8 cellular contexts compared by ENCODE assay signal in genomic region chr14:74881425-74882102, GRCh38. TPM values are rescaled to one million over a fixed set of nuclear protein-coding genes. Genes with fewer than 3 reads are reported as not detected.
A peak's percentile ranks its signal among the peaks of the same experiment; 100 is the strongest.
DNase-seq lines count a peak whose midpoint lies in the region; ATAC-seq and TF ChIP-seq lines count a peak whose summit lies in the region.

TSS of gene DLST (plus strand) at chr14:74881916. CDS start at chr14:74881954, 38 bp downstream.

- H3K79me1 ChIP-seq in IMR-90 (ENCODE audit: low read depth in 1 of 2, low read length in 2 of 2): peaks cover 4 to 49% of the 10 kb centered on the region in 2 experiments; a peak in 3 of 4 replicates

- H3K9ac ChIP-seq in IMR-90 (ENCODE audit: low read depth, low read length): peak within 1 kb of the TSS; percentile 79

- H4K20me1 ChIP-seq in IMR-90 (ENCODE audit: insufficient read depth, low read length): peaks cover 45% of the 10 kb centered on the region

- peak; percentile 87 for ATAC-seq in GM21528 (IDR thresholded peaks at IDR 0.05; ENCODE audit: low FRiP score, unreplicated experiment)
- peak; percentile 87 for ATAC-seq in IMR-90 (ENCODE audit: low read depth)
- peak; percentile 99 for ATAC-seq in mucosa of descending colon

- peak within 1 kb of the TSS; percentile 99 for H3K4me2 ChIP-seq in IMR-90 (ENCODE audit: low read depth, low read length)

- no TSS peak for BruUV-seq in IMR-90 (replicated peaks; lab: Mats Ljungman, UMichigan)

- peak within 1 kb of the TSS; percentile 94 for H3K4me3 ChIP-seq in IMR-90 (ENCODE audit: insufficient read depth, low read depth, low read length)
- peak within 1 kb of the TSS; percentile 76 for H3K4me3 ChIP-seq in mucosa of descending colon

- POLR2A ChIA-PET in IMR-90 (lab: Charles Lee; ENCODE audit: unreplicated experiment): interaction anchor here (0.6 kb wide), 1 partner anchor 10 kb away, joined by 3 read pairs; no protein-coding TSS in a partner anchor

- peak within 1 kb of the TSS; percentile 99 for H2AFZ ChIP-seq in IMR-90 (replicated peaks; ENCODE audit: low read length, poor library complexity)

- peak within 1 kb of the TSS; percentile 93 to 99 for H4K8ac ChIP-seq in IMR-90 (ENCODE audit: low read depth in 2 of 2, low read length in 2 of 2)

- in situ Hi-C loops in IMR-90 (cut with MboI; ENCODE audit: low sequenced_read_pairs): no loop called here

- H3K27ac ChIP-seq in IMR-90 (ENCODE audit: insufficient read depth, low read length): peak within 1 kb of the TSS; percentile 89
- peak within 1 kb of the TSS; percentile 95 for H3K27ac ChIP-seq in epithelial cell of prostate

- H3K36me3 ChIP-seq in IMR-90 (ENCODE audit: control insufficient read depth, insufficient read depth, low read length) (no peaks in the 10 kb centered on the region; the same call in 1 of the 2 replicates), mucosa of descending colon (ENCODE audit: low read depth) (no peaks in the 10 kb centered on the region)

- DNase-seq in DMS114 treated with DMSO at 0.1 percent for 48 hours (lab: John Stamatoyannopoulos, UW; ENCODE audit: unreplicated experiment) (peak; percentile 63), IMR-90 (peak; percentile 84), OCI-M2 (lab: John Stamatoyannopoulos, UW; ENCODE audit: unreplicated experiment) (peak; percentile 76), activated T-cell treated with anti-CD3 and anti-CD28 coated beads for 4 hours (peak; percentile 74), epithelial cell of prostate (ENCODE audit: low read depth, low spot score) (no peak), mucosa of descending colon (peak; percentile 89 to 94 (median 93))
- DNase-seq in stimulated activated CD8-positive, alpha-beta memory T cell treated with anti-CD3 and anti-CD28 coated beads, Interleukin-4, amount 100 ng/mL, for 4 hours (ENCODE audit: low read depth in 2 of 2, low spot score in 1 of 2): peak; percentile 68 to 70

- H3K4me1 ChIP-seq in IMR-90 (ENCODE audit: control insufficient read depth, insufficient read depth, low read length) (peaks cover 21% of the 10 kb centered on the region), mucosa of descending colon (ENCODE audit: low read depth) (peaks cover 19% of the 10 kb centered on the region)

- H3K56ac ChIP-seq in IMR-90 (ENCODE audit: extremely low read depth, insufficient read depth, low read length): peak within 1 kb of the TSS; percentile 69

- peak within 1 kb of the TSS; percentile 98 for H3K23ac ChIP-seq in IMR-90 (ENCODE audit: low read depth, low read length)

- TF ChIP-seq CTCF in IMR-90 (conservative IDR thresholded peaks at IDR 0.05; ENCODE audit: low read depth, low read length): no peak
- TF ChIP-seq CTCF in mucosa of descending colon (IDR thresholded peaks at IDR 0.05): no peak

- peak within 1 kb of the TSS; percentile 95 for H2AK9ac ChIP-seq in IMR-90 (replicated peaks; ENCODE audit: low read depth, low read length, poor library complexity)

- WGBS in IMR-90 (ENCODE audit: extremely low coverage in 2 of 2, insufficient read length in 1 of 2), 2 experiments: 1% methylated on average over 25 of the region's 53 CpGs; no CpG with 5 or more reads in 1 of the 2 experiments

- H2BK15ac ChIP-seq in IMR-90 (ENCODE audit: low read depth, low read length): peak within 1 kb of the TSS; percentile 31; the same call in 2 of the 3 replicates

- peak within 1 kb of the TSS; percentile 94 for H4K91ac ChIP-seq in IMR-90 (ENCODE audit: insufficient read depth, low read depth, low read length)

- H3K14ac ChIP-seq in IMR-90 (replicated peaks; ENCODE audit: low read depth, low read length): peak within 1 kb of the TSS; percentile 99

- CTCF ChIA-PET in IMR-90 (lab: Yijun Ruan, JAX): interaction anchor here (0.9 to 2.6 kb wide), 2 partner anchors 10 to 21 kb away, joined by 8 to 10 read pairs; no protein-coding TSS in a partner anchor

- H2BK120ac ChIP-seq in IMR-90 (ENCODE audit: low read depth, low read length): peak within 1 kb of the TSS; percentile 84

- TF ChIP-seq RAD21 in IMR-90 (IDR thresholded peaks at IDR 0.05; ENCODE audit: low read length): no peak

- peak within 1 kb of the TSS; percentile 87 for H2BK5ac ChIP-seq in IMR-90 (ENCODE audit: low read depth, low read length, poor library complexity, severe bottlenecking)

- peaks cover 20% of the 10 kb centered on the region for H3K9me1 ChIP-seq in IMR-90 (ENCODE audit: insufficient read depth, low read length)

- peak; percentile 93 for TF ChIP-seq POLR2A in IMR-90 (IDR thresholded peaks at IDR 0.05; ENCODE audit: low read depth, low read length)

- no peaks in the 10 kb centered on the region for H3K9me3 ChIP-seq in IMR-90 (ENCODE audit: control insufficient read depth, insufficient read depth, low read length)
- no peaks in the 10 kb centered on the region for H3K9me3 ChIP-seq in mucosa of descending colon

- intact Hi-C loops in IMR-90 (cut with micrococcal nuclease): loop anchor here (10.0 kb wide), 1 partner anchor 277 kb away; no protein-coding TSS in a partner anchor
- intact Hi-C loops in mucosa of descending colon (cut with DNase I, micrococcal nuclease): no loop called here

- no peak within 1 kb of the TSS for H2BK20ac ChIP-seq in IMR-90 (ENCODE audit: low read depth, low read length)

- dilution Hi-C loops in IMR-90 (cut with HindIII; ENCODE audit: low sequenced_read_pairs, unreplicated experiment): no loop called here

- H3K4ac ChIP-seq in IMR-90 (ENCODE audit: low read depth, low read length): peak within 1 kb of the TSS; percentile 87

- peak within 1 kb of the TSS; percentile 97 for H4K5ac ChIP-seq in IMR-90 (ENCODE audit: low read depth, low read length)

- H3K18ac ChIP-seq in IMR-90 (ENCODE audit: low read depth, low read length): peak within 1 kb of the TSS; percentile 85

- no peaks in the 10 kb centered on the region for H3K27me3 ChIP-seq in IMR-90 (ENCODE audit: control insufficient read depth, insufficient read depth, low read length)

- H2AK5ac ChIP-seq in IMR-90 (ENCODE audit: low read depth, low read length): peak within 1 kb of the TSS; percentile 78

TF ChIP-seq in IMR-90, 13 proteins besides CTCF, POLR2A, EP300 and RAD21:
- TF ChIP-seq RCOR1 (IDR thresholded peaks at IDR 0.05; ENCODE audit: insufficient replicate concordance, low read length) (no peak), USF2 (IDR thresholded peaks at IDR 0.05; ENCODE audit: low read depth, low read length) (peak; percentile 10; the same call in 1 of the 2 replicates), NFE2L2 (IDR thresholded peaks at IDR 0.05; ENCODE audit: low read depth, low read length) (no peak), ELK1 (IDR thresholded peaks at IDR 0.05; ENCODE audit: borderline replicate concordance, low read depth, low read length) (0 out of 2 replicates have a peak, but pooled peaks have one; percentile 19), MAFK (IDR thresholded peaks at IDR 0.05; ENCODE audit: low read depth, low read length) (no peak), MXI1 (IDR thresholded peaks at IDR 0.05; ENCODE audit: borderline replicate concordance, low read depth, low read length) (no peak), CEBPB (IDR thresholded peaks at IDR 0.05; ENCODE audit: low read depth, low read length) (no peak), BHLHE40 (IDR thresholded peaks at IDR 0.05; ENCODE audit: low read depth, low read length) (peak; percentile 100), MAZ (IDR thresholded peaks at IDR 0.05; ENCODE audit: borderline replicate concordance, low read depth, low read length) (peak; percentile 46; the same call in 1 of the 2 replicates), RFX5 (IDR thresholded peaks at IDR 0.05; ENCODE audit: low read depth, low read length) (no peak), CHD1 (IDR thresholded peaks at IDR 0.05; ENCODE audit: low read depth, low read length) (peak; percentile 99; the same call in 1 of the 2 replicates), FOS (IDR thresholded peaks at IDR 0.05; ENCODE audit: low read depth, low read length) (no peak), SMC3 (IDR thresholded peaks at IDR 0.05; ENCODE audit: low read depth, low read length) (no peak)

RNA-seq across cellular contexts. Expression of gene DLST, which starts in this region (rescaled TPM):
- 58.6 and 63.0 TPM in 2 replicates for total RNA-seq in IMR-90 (2012; rRNA removed)
- polyA plus RNA-seq in IMR-90 (2012; rRNA removed): 119 and 132 TPM in 2 replicates
- 71.7 and 111 TPM in 2 replicates for polyA plus RNA-seq in IMR-90 (2012; cell fraction: cytosol; rRNA removed)
- polyA plus RNA-seq in IMR-90 (2012; cell fraction: nucleus; rRNA removed; ENCODE audit: low replicate concordance): 85.7 and 132 TPM in 2 replicates
- total RNA-seq in mucosa of descending colon: 100 to 1,000 TPM; 106 to 125 (median 121) TPM
